ENCODE assay signal across 13 cellular contexts in genomic region chr22:40211481-40212052, GRCh38. TPM values are rescaled to one million over a fixed set of nuclear protein-coding genes. Genes with fewer than 3 reads are reported as not detected.
A peak's percentile ranks its signal among the peaks of the same experiment; 100 is the strongest.
DNase-seq lines count a peak whose midpoint lies in the region; ATAC-seq and TF ChIP-seq lines count a peak whose summit lies in the region.
"Had no signal": no experiment of that assay in that cellular context is flagged by ENCODE, and none has a peak within 500 bp of the region (broad histone marks: within the 10 kb centered on the region; RNA-seq: fewer than 3 reads in every experiment).

No MANE protein-coding gene starts in this region.

- H3K79me1 ChIP-seq in H9 (ENCODE audit: insufficient read depth, low read depth, low read length, poor library complexity, severe bottlenecking) = peaks cover 3% of the 10 kb centered on the region

- H3T11ph ChIP-seq in H9 (ENCODE audit: low read length) = no peak overlapping the region

- TF ChIP-seq POLR2A in gastrocnemius medialis (IDR thresholded peaks at IDR 0.05) = no peak
- TF ChIP-seq POLR2A in tibial nerve (IDR thresholded peaks at IDR 0.05) = no peak

- H2AK5ac ChIP-seq in H9 (ENCODE audit: insufficient read length, low read length) = no peak overlapping the region

- H3K9me3 ChIP-seq in H9 (ENCODE audit: control insufficient read depth, low read depth, low read length) = no peaks in the 10 kb centered on the region
- no peaks in the 10 kb centered on the region for H3K9me3 ChIP-seq in T-helper 17 cell (ENCODE audit: control insufficient read depth, low read length, poor library complexity, severe bottlenecking)
- no peaks in the 10 kb centered on the region for H3K9me3 ChIP-seq in gastrocnemius medialis
- H3K9me3 ChIP-seq in tibial nerve = no peaks in the 10 kb centered on the region
- H3K9me3 ChIP-seq: thyroid gland had no signal

- H4K5ac ChIP-seq in H9 (ENCODE audit: insufficient read length, low read depth, low read length) = no peak overlapping the region

- in situ Hi-C loops in gastrocnemius medialis (cut with MboI; ENCODE audit: low sequenced_read_pairs in 4 of 4) = no loop called here

- ATAC-seq in T-helper 17 cell = no peak
- peak; percentile 27 for ATAC-seq in left lobe of liver
- no peak for ATAC-seq in gastrocnemius medialis

- H3K4me2 ChIP-seq in H9 (ENCODE audit: insufficient read depth, insufficient read length, low read length) = no peak overlapping the region

- no peaks in the 10 kb centered on the region for H3K23me2 ChIP-seq in H9 (ENCODE audit: insufficient read length, low read depth, low read length, poor library complexity, severe bottlenecking)

- H3K4me1 ChIP-seq in H9 (ENCODE audit: insufficient read depth, low read length) (peaks cover 31% of the 10 kb centered on the region), gastrocnemius medialis (peaks cover 68 to 72% of the 10 kb centered on the region in 2 donors), tibial nerve (peaks cover 0 to 74% (median 40%) of the 10 kb centered on the region in 4 donors)

- H3K27me3 ChIP-seq in H9 (ENCODE audit: insufficient read depth, low read length) (no peaks in the 10 kb centered on the region), gastrocnemius medialis (no peaks in the 10 kb centered on the region), tibial nerve (no peaks in the 10 kb centered on the region)
- H3K27me3 ChIP-seq: thyroid gland had no signal

- H3K36me3 ChIP-seq in gastrocnemius medialis (no peaks in the 10 kb centered on the region), tibial nerve (peaks cover 0 to 8% (median 0%) of the 10 kb centered on the region in 3 donors)
- H3K36me3 ChIP-seq: thyroid gland had no signal

- POLR2A ChIA-PET in activated CD4-positive, alpha-beta memory T cell treated with anti-CD3 and anti-CD28 coated beads for 36 hours (lab: Charles Lee) = interaction anchor here (0.5 kb wide), 1 partner anchor 139 kb away, joined by 3 read pairs; no protein-coding TSS in a partner anchor

- peak overlapping the region; percentile 2 to 80 (median 50); a peak in 5 of 7 replicates for H3K27ac Mint-ChIP-seq in H9
- peak overlapping the region; percentile 92 for H3K27ac Mint-ChIP-seq in T-helper 17 cell
- H3K27ac Mint-ChIP-seq in activated CD4-positive, alpha-beta memory T cell treated with anti-CD3 and anti-CD28 coated beads for 36 hours = no peak overlapping the region

- CTCF ChIA-PET in activated CD4-positive, alpha-beta memory T cell treated with anti-CD3 and anti-CD28 coated beads for 36 hours (lab: Charles Lee) = no interaction called here

- no peak overlapping the region for H4K91ac ChIP-seq in H9 (ENCODE audit: insufficient read length, low read depth, low read length)

- H3K9ac ChIP-seq in H9 (ENCODE audit: extremely low read depth, insufficient read length, low read length) = no peak overlapping the region
- H3K9ac ChIP-seq: GM23248 had no signal

- H3K36me3 Mint-ChIP-seq in H9 (ENCODE audit: insufficient read depth in 1 of 3, low read depth in 3 of 3) (peaks cover 12 to 17% (median 13%) of the 10 kb centered on the region in 3 experiments), T-helper 17 cell (ENCODE audit: low read depth) (peaks cover 2% of the 10 kb centered on the region)
- H3K36me3 Mint-ChIP-seq in activated CD4-positive, alpha-beta memory T cell treated with anti-CD3 and anti-CD28 coated beads for 36 hours = no peaks in the 10 kb centered on the region

- no peak overlapping the region for H3K14ac ChIP-seq in H9 (ENCODE audit: insufficient read depth, low read length)

- H2BK5ac ChIP-seq in H9 (ENCODE audit: insufficient read length, low read length) = no peak overlapping the region

- no peak overlapping the region for H3K23ac ChIP-seq in H9 (ENCODE audit: insufficient read length, low read depth, low read length)

- intact Hi-C loops in gastrocnemius medialis (cut with DNase I; ENCODE audit: low total_unique reads) = no loop called here
- intact Hi-C loops in activated CD4-positive, alpha-beta memory T cell treated with anti-CD3 and anti-CD28 coated beads for 36 hours (cut with micrococcal nuclease) = loop anchor here (2.0 kb wide), 1 partner anchor 27 kb away; no protein-coding TSS in a partner anchor

- TF ChIP-seq CTCF in H9 (conservative IDR thresholded peaks at IDR 0.05) (no peak), gastrocnemius medialis (IDR thresholded peaks at IDR 0.05 in 4 of 5, conservative IDR thresholded peaks at IDR 0.05 in 1 of 5) (no peak), tibial nerve (IDR thresholded peaks at IDR 0.05) (no peak)

- no peak overlapping the region for H3K56ac ChIP-seq in H9 (ENCODE audit: insufficient read length, low read depth, low read length)

- H2BK20ac ChIP-seq in H9 (ENCODE audit: low read depth, low read length, poor library complexity, severe bottlenecking) = no peak overlapping the region

- H4K20me1 ChIP-seq in H9 (ENCODE audit: control insufficient read depth, insufficient read depth, insufficient read length) = no peaks in the 10 kb centered on the region

- no peak for TF ChIP-seq EP300 in tibial nerve (IDR thresholded peaks at IDR 0.05)

- H2BK12ac ChIP-seq in H9 (ENCODE audit: insufficient read length, low read depth, low read length) = no peak overlapping the region

- no peak overlapping the region for H3K4me3 Mint-ChIP-seq in H9
- H3K4me3 Mint-ChIP-seq in T-helper 17 cell = no peak overlapping the region
- no peak overlapping the region for H3K4me3 Mint-ChIP-seq in activated CD4-positive, alpha-beta memory T cell treated with anti-CD3 and anti-CD28 coated beads for 36 hours

- H3K9me3 Mint-ChIP-seq in H9 = no peaks in the 10 kb centered on the region; a peak in 2 of 5 replicates
- no peaks in the 10 kb centered on the region for H3K9me3 Mint-ChIP-seq in activated CD4-positive, alpha-beta memory T cell treated with anti-CD3 and anti-CD28 coated beads for 36 hours

- no peak overlapping the region for H3K4ac ChIP-seq in H9 (ENCODE audit: low read depth, low read length)

- peaks cover 27% of the 10 kb centered on the region; the same call in 1 of the 2 replicates for H3K79me2 ChIP-seq in H9 (ENCODE audit: insufficient read depth, low read length)

- H2AFZ ChIP-seq in H9 (ENCODE audit: low read length) = no peak overlapping the region
- H2AFZ ChIP-seq: GM23248 had no signal

- H3K4me1 Mint-ChIP-seq in H9 = peaks cover 77 to 78% of the 10 kb centered on the region in 2 experiments
- peaks cover 69% of the 10 kb centered on the region for H3K4me1 Mint-ChIP-seq in T-helper 17 cell
- peaks cover 75% of the 10 kb centered on the region for H3K4me1 Mint-ChIP-seq in activated CD4-positive, alpha-beta memory T cell treated with anti-CD3 and anti-CD28 coated beads for 36 hours (ENCODE audit: low read depth)

- H2BK120ac ChIP-seq in H9 (ENCODE audit: low read depth, low read length, poor library complexity, severe bottlenecking) = no peak overlapping the region

- H4K8ac ChIP-seq in H9 (replicated peaks; ENCODE audit: insufficient read length, low read depth, low read length) = no peak overlapping the region

- H3K4me3 ChIP-seq in gastrocnemius medialis = no peak overlapping the region
- H3K4me3 ChIP-seq in tibial nerve = no peak overlapping the region
- H3K4me3 ChIP-seq: GM23248, thyroid gland had no signal

- no peak overlapping the region for H2BK15ac ChIP-seq in H9 (ENCODE audit: low read depth, low read length)

- no CpG with 5 or more reads among the region's 12 CpGs for WGBS in H9 (ENCODE audit: extremely low coverage, insufficient read length, low lambda C conversion rate)
- WGBS in tibial nerve, 2 donors = 51 to 66% methylated on average over 12 of the region's 12 CpGs

- DNase-seq in H9 = no peak
- no peak for DNase-seq in T-helper 17 cell
- no peak for DNase-seq in left lobe of liver (ENCODE audit: low spot score)
- DNase-seq in gastrocnemius medialis = no peak
- no peak for DNase-seq in tibial nerve (ENCODE audit: low spot score in 2 of 2)
- no peak for DNase-seq in midbrain (lab: John Stamatoyannopoulos, UW)
- no peak for DNase-seq in activated CD4-positive, alpha-beta memory T cell treated with anti-CD3 and anti-CD28 coated beads for 36 hours
- no peak for DNase-seq in stimulated activated CD4-positive, alpha-beta T cell treated with anti-CD3 and anti-CD28 coated beads, Interleukin-1b, Interleukin-23, amount 100 ng/mL, for 48 hours
- DNase-seq: activated T-cell treated with anti-CD3 and anti-CD28 coated beads for 4 hours; effector CD8-positive, alpha-beta T cell; NCI-H510A treated with DMSO at 0.1 percent for 48 hours; thyroid gland had no signal

- no peak overlapping the region for H3K18ac ChIP-seq in H9 (ENCODE audit: insufficient read length, low read depth, low read length)

- H3K27me3 Mint-ChIP-seq in H9 (ENCODE audit: low read depth) (no peaks in the 10 kb centered on the region), T-helper 17 cell (no peaks in the 10 kb centered on the region)
- no peaks in the 10 kb centered on the region for H3K27me3 Mint-ChIP-seq in activated CD4-positive, alpha-beta memory T cell treated with anti-CD3 and anti-CD28 coated beads for 36 hours

- H3K27ac ChIP-seq in H9 (ENCODE audit: insufficient read length, low read depth, low read length) = no peak overlapping the region
- peak overlapping the region; percentile 4 to 67 (median 36) for H3K27ac ChIP-seq in gastrocnemius medialis
- H3K27ac ChIP-seq in tibial nerve = peak overlapping the region in 2 of 4 donors; percentile 24 to 58
- H3K27ac ChIP-seq: GM23248, thyroid gland had no signal

RNA-seq across cellular contexts. Expression of gene TNRC6B, which starts 33.8 kb away (rescaled TPM):
- total RNA-seq in H9 (2021) = 53.5 and 58.1 TPM in 2 replicates
- total RNA-seq in T-helper 17 cell = 100 to 1,000 TPM; 128 to 140 TPM
- total RNA-seq in left lobe of liver = 29.0 TPM
- 10 to 100 TPM; 31.9 to 76.7 (median 57.0) TPM for total RNA-seq in gastrocnemius medialis
- total RNA-seq in tibial nerve = 10 to 100 TPM; 41.8 to 50.9 (median 47.8) TPM
- 10 to 100 TPM; 34.9 to 38.8 TPM for total RNA-seq in activated CD4-positive, alpha-beta memory T cell treated with anti-CD3 and anti-CD28 coated beads for 36 hours
